In the genomic region with DNA sequence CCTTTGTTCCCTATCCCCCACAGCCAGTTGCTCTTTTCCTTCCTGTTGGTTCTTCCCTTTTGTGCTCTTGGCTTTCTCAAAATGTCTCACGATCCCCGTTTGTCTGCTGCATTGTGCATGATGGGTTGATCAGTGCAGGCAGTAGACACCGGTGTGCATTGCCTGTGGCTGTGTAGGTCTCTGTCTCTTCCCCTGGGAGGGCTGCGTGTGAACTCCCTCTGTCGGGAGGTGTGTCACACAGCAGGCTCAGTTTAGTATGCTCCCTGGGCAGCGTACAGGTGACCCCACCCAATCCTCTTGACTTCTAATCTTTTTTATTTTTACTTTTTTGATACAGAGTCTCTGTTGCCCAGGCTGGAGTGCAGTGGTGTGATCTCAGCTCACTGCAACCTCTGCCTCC, we compare ENCODE assay signal across 11 cellular contexts.
A peak's percentile ranks its signal among the peaks of the same experiment; 100 is the strongest.
DNase-seq lines count a peak whose midpoint lies in the region; ATAC-seq lines count a peak whose summit lies in the region.
"Had no signal": no experiment of that assay in that cellular context is flagged by ENCODE, and none has a peak within 500 bp of the region (broad histone marks: within the 10 kb centered on the region; RNA-seq: fewer than 3 reads in every experiment).

No MANE protein-coding gene starts in this region.

- H3K27ac Mint-ChIP-seq in activated naive CD8-positive, alpha-beta T cell treated with anti-CD3 and anti-CD28 coated beads, Interleukin-2, amount 50 U/mL, for 24 hours, result no peak overlapping the region
- H3K27ac Mint-ChIP-seq in stimulated activated effector memory CD8-positive, alpha-beta T cell treated with anti-CD3 and anti-CD28 coated beads, Interleukin-12 subunit alpha, Interleukin-12 subunit beta, amount 100 ng/mL, for 72 hours, result no peak overlapping the region
- H3K27ac Mint-ChIP-seq: T-helper 1 cell treated with Interleukin-12 subunit alpha and Interleukin-12 subunit beta and Interleukin-4 antibody, amounts not matched to agents 30 μg/mL and 1 μg/mL, for 36 hours had no signal

- no peaks in the 10 kb centered on the region for H3K4me1 Mint-ChIP-seq in activated naive CD8-positive, alpha-beta T cell treated with anti-CD3 and anti-CD28 coated beads, Interleukin-2, amount 50 U/mL, for 24 hours
- H3K4me1 Mint-ChIP-seq in stimulated activated effector memory CD8-positive, alpha-beta T cell treated with anti-CD3 and anti-CD28 coated beads, Interleukin-12 subunit alpha, Interleukin-12 subunit beta, amount 100 ng/mL, for 72 hours, result no peaks in the 10 kb centered on the region
- H3K4me1 Mint-ChIP-seq: naive B cell had no signal

- peak; percentile 31 for DNase-seq in cardiac septum (ENCODE audit: low spot score)
- DNase-seq in Right ventricle myocardium inferior (ENCODE audit: missing footprints), result no peak
- DNase-seq in HuH-7 (ENCODE audit: low spot score), result peak; percentile 43
- no peak for DNase-seq in activated naive CD8-positive, alpha-beta T cell treated with anti-CD3 and anti-CD28 coated beads, Interleukin-2, amount 50 U/mL, for 24 hours
- no peak for DNase-seq in stimulated activated effector memory CD8-positive, alpha-beta T cell treated with anti-CD3 and anti-CD28 coated beads, Interleukin-12 subunit alpha, Interleukin-12 subunit beta, amount 100 ng/mL, for 72 hours (ENCODE audit: low spot score in 2 of 2)
- no peak for DNase-seq in NCI-H2227 treated with DMSO at 0.1 percent for 48 hours (lab: John Stamatoyannopoulos, UW)
- no peak for DNase-seq in inferior parietal cortex (ENCODE audit: extremely low spot score)
- DNase-seq: activated CD8-positive, alpha-beta memory T cell treated with anti-CD3 and anti-CD28 coated beads, Interleukin-2, amount 50 U/mL, for 4 hours; naive B cell had no signal

- ATAC-seq in Right ventricle myocardium inferior, result no peak
- ATAC-seq in activated naive CD8-positive, alpha-beta T cell treated with anti-CD3 and anti-CD28 coated beads, Interleukin-2, amount 50 U/mL, for 24 hours, result peak; percentile 66
- ATAC-seq in stimulated activated effector memory CD8-positive, alpha-beta T cell treated with anti-CD3 and anti-CD28 coated beads, Interleukin-12 subunit alpha, Interleukin-12 subunit beta, amount 100 ng/mL, for 72 hours, result peak; percentile 36
- no peak for ATAC-seq in GM21360 (IDR thresholded peaks at IDR 0.05; ENCODE audit: unreplicated experiment)

- H3K36me3 Mint-ChIP-seq in activated naive CD8-positive, alpha-beta T cell treated with anti-CD3 and anti-CD28 coated beads, Interleukin-2, amount 50 U/mL, for 24 hours (ENCODE audit: low read depth), result no peaks in the 10 kb centered on the region
- H3K36me3 Mint-ChIP-seq in stimulated activated effector memory CD8-positive, alpha-beta T cell treated with anti-CD3 and anti-CD28 coated beads, Interleukin-12 subunit alpha, Interleukin-12 subunit beta, amount 100 ng/mL, for 72 hours, result no peaks in the 10 kb centered on the region
- H3K36me3 Mint-ChIP-seq: naive B cell had no signal

- no peak overlapping the region for H3K4me3 Mint-ChIP-seq in activated naive CD8-positive, alpha-beta T cell treated with anti-CD3 and anti-CD28 coated beads, Interleukin-2, amount 50 U/mL, for 24 hours
- H3K4me3 Mint-ChIP-seq in stimulated activated effector memory CD8-positive, alpha-beta T cell treated with anti-CD3 and anti-CD28 coated beads, Interleukin-12 subunit alpha, Interleukin-12 subunit beta, amount 100 ng/mL, for 72 hours, result no peak overlapping the region
- H3K4me3 Mint-ChIP-seq: naive B cell; T-helper 1 cell treated with Interleukin-12 subunit alpha and Interleukin-12 subunit beta and Interleukin-4 antibody, amounts not matched to agents 30 μg/mL and 1 μg/mL, for 36 hours had no signal

- intact Hi-C loops in cardiac septum (cut with DNase I), result no loop called here
- intact Hi-C loops in Right ventricle myocardium inferior (cut with DNase I), result no loop called here

- H3K9me3 Mint-ChIP-seq in activated naive CD8-positive, alpha-beta T cell treated with anti-CD3 and anti-CD28 coated beads, Interleukin-2, amount 50 U/mL, for 24 hours, result no peaks in the 10 kb centered on the region
- H3K9me3 Mint-ChIP-seq in stimulated activated effector memory CD8-positive, alpha-beta T cell treated with anti-CD3 and anti-CD28 coated beads, Interleukin-12 subunit alpha, Interleukin-12 subunit beta, amount 100 ng/mL, for 72 hours, result no peaks in the 10 kb centered on the region
- H3K9me3 Mint-ChIP-seq: T-helper 1 cell treated with Interleukin-12 subunit alpha and Interleukin-12 subunit beta and Interleukin-4 antibody, amounts not matched to agents 30 μg/mL and 1 μg/mL, for 36 hours had no signal

- H3K27me3 Mint-ChIP-seq in activated naive CD8-positive, alpha-beta T cell treated with anti-CD3 and anti-CD28 coated beads, Interleukin-2, amount 50 U/mL, for 24 hours, result peaks cover 8% of the 10 kb centered on the region

Comparison
In these comparisons a context has a peak if more than half of its experiments do, and no peak if none do; other contexts are left out.
1. DNase-seq: peak in cardiac septum (single experiment) and HuH-7 (single experiment); none in Right ventricle myocardium inferior (single experiment), activated naive CD8-positive, alpha-beta T cell treated with anti-CD3 and anti-CD28 coated beads, Interleukin-2, amount 50 U/mL, for 24 hours (single experiment), stimulated activated effector memory CD8-positive, alpha-beta T cell treated with anti-CD3 and anti-CD28 coated beads, Interleukin-12 subunit alpha, Interleukin-12 subunit beta, amount 100 ng/mL, for 72 hours (0 of 2), NCI-H2227 treated with DMSO at 0.1 percent for 48 hours (single experiment) and inferior parietal cortex (single experiment).
2. ATAC-seq: peak in activated naive CD8-positive, alpha-beta T cell treated with anti-CD3 and anti-CD28 coated beads, Interleukin-2, amount 50 U/mL, for 24 hours (single experiment) and stimulated activated effector memory CD8-positive, alpha-beta T cell treated with anti-CD3 and anti-CD28 coated beads, Interleukin-12 subunit alpha, Interleukin-12 subunit beta, amount 100 ng/mL, for 72 hours (single experiment); none in Right ventricle myocardium inferior (single experiment) and GM21360 (single experiment).